20 cellular contexts compared by ENCODE assay signal in the genomic region with DNA sequence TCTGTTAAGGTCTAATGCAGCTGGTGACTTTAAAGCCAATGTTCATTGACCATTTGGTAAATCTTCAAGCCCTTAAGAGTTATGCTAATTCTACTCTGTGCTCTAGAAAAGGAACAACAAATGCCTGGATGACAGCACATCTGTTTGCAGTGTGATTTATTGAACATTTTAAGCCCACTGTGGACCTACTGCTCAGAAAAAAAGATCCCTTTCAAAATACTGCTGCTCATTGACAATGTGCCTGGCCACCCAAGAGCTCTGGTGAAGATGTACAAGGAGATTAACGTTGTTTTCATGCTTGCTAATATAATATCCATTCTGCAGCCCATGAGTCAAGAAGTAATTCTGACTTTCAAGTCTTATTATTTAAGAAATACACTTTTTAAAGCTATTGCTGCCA.
DNase-seq lines count a peak whose midpoint lies in the region; ATAC-seq and TF ChIP-seq lines count a peak whose summit lies in the region.
"Had no signal": no experiment of that assay in that cellular context is flagged by ENCODE, and none has a peak within 500 bp of the region (broad histone marks: within the 10 kb centered on the region; RNA-seq: fewer than 3 reads in every experiment).

No MANE protein-coding gene starts in this region.

- H3K27me3 Mint-ChIP-seq in HFFc6 (ENCODE audit: insufficient read depth) (no peaks in the 10 kb centered on the region; the same call in 1 of the 2 replicates), nephron progenitor cell (ENCODE audit: low read depth, poor library complexity) (no peaks in the 10 kb centered on the region)
- H3K27me3 Mint-ChIP-seq: CD4-positive, alpha-beta T cell; T-cell had no signal

- H3K36me3 Mint-ChIP-seq in HFFc6 (ENCODE audit: low read depth) (no peaks in the 10 kb centered on the region), nephron progenitor cell (ENCODE audit: low read depth) (peaks cover 10% of the 10 kb centered on the region)

- H3K27ac Mint-ChIP-seq in HFFc6 (peak overlapping the region; percentile 66; the same call in 1 of the 2 replicates), nephron progenitor cell (peak overlapping the region; percentile 50)
- H3K27ac Mint-ChIP-seq: CD4-positive, alpha-beta T cell; T-cell had no signal

- TF ChIP-seq CTCF in DND-41 (IDR thresholded peaks at IDR 0.05; ENCODE audit: borderline replicate concordance, extremely low read depth, low read length, poor library complexity, severe bottlenecking), result no peak
- TF ChIP-seq CTCF in HFFc6 (IDR thresholded peaks at IDR 0.05), result no peak
- TF ChIP-seq CTCF in nephron progenitor cell (IDR thresholded peaks at IDR 0.05), result no peak
- no peak for TF ChIP-seq CTCF in tibial artery (IDR thresholded peaks at IDR 0.05)

- H3K9ac ChIP-seq in DND-41 (ENCODE audit: low read depth, low read length), result no peak overlapping the region
- H3K9ac ChIP-seq: BLaER1 treated with 17β-estradiol and CSF1 and Interleukin-3, amounts not matched to agents 10 nM and 100 nM had no signal

- no peak overlapping the region; the same call in 1 of the 2 replicates for H3K4me2 ChIP-seq in DND-41 (ENCODE audit: insufficient read depth, low read length)

- DNase-seq in DND-41 (no peak), HFFc6 (no peak), SJCRH30 (peak; percentile 57 to 84), nephron progenitor cell (no peak), occipital lobe (lab: John Stamatoyannopoulos, UW) (no peak), H4 (ENCODE audit: low spot score) (no peak), tibial artery (no peak)
- DNase-seq in effector CD8-positive, alpha-beta T cell (lab: John Stamatoyannopoulos, UW), result no peak
- DNase-seq: CD4-positive, alpha-beta T cell; GOT3; NCI-H1048; NCI-H1417; NCI-H1694; NCI-H2029 treated with DMSO at 0.1 percent for 48 hours; NCI-H2227 treated with DMSO at 0.1 percent for 48 hours; SIG-M5; T-cell had no signal

- peak; percentile 20; the same call in 1 of the 3 replicates for ATAC-seq in DND-41 (ENCODE audit: insufficient read depth, low read depth)
- ATAC-seq: HepG2, T-cell had no signal

- intact Hi-C loops in tibial artery (cut with DNase I; ENCODE audit: low total_unique reads), result no loop called here

- no peaks in the 10 kb centered on the region for H3K9me3 ChIP-seq in DND-41 (ENCODE audit: insufficient read depth, low read length, severe bottlenecking)
- no peaks in the 10 kb centered on the region for H3K9me3 ChIP-seq in SJCRH30 (replicated peaks)
- H3K9me3 ChIP-seq in tibial artery, result no peaks in the 10 kb centered on the region
- H3K9me3 ChIP-seq: BLaER1 treated with 17β-estradiol and CSF1 and Interleukin-3, amounts not matched to agents 10 nM and 100 nM had no signal

- H3K4me3 ChIP-seq in DND-41 (ENCODE audit: low read depth in 1 of 2, low read length in 2 of 2), result no peak overlapping the region
- H3K4me3 ChIP-seq in SJCRH30, result peak overlapping the region; percentile 8; the same call in 1 of the 2 replicates
- no peak overlapping the region for H3K4me3 ChIP-seq in tibial artery
- H3K4me3 ChIP-seq: BLaER1 treated with 17β-estradiol and CSF1 and Interleukin-3, amounts not matched to agents 10 nM and 100 nM; GM12878 had no signal

- no peak overlapping the region for H2AFZ ChIP-seq in DND-41 (ENCODE audit: low read depth, low read length)

- H3K36me3 ChIP-seq in DND-41 (ENCODE audit: insufficient read depth, low read length) (no peaks in the 10 kb centered on the region), SJCRH30 (no peaks in the 10 kb centered on the region), tibial artery (no peaks in the 10 kb centered on the region)
- H3K36me3 ChIP-seq: BLaER1 treated with 17β-estradiol and CSF1 and Interleukin-3, amounts not matched to agents 10 nM and 100 nM had no signal

- peaks cover 27% of the 10 kb centered on the region for H3K4me1 ChIP-seq in DND-41 (ENCODE audit: insufficient read depth, low read length)
- peaks cover 36% of the 10 kb centered on the region for H3K4me1 ChIP-seq in SJCRH30
- peaks cover 0 to 43% (median 16%) of the 10 kb centered on the region in 4 donors for H3K4me1 ChIP-seq in tibial artery

- peaks cover 53% of the 10 kb centered on the region for H3K4me1 Mint-ChIP-seq in HFFc6 (ENCODE audit: low read depth)
- H3K4me1 Mint-ChIP-seq in nephron progenitor cell, result peaks cover 5% of the 10 kb centered on the region

- no peaks in the 10 kb centered on the region for H3K27me3 ChIP-seq in DND-41 (ENCODE audit: insufficient read depth, low read length, poor library complexity)
- no peaks in the 10 kb centered on the region for H3K27me3 ChIP-seq in SJCRH30
- H3K27me3 ChIP-seq in tibial artery, result no peaks in the 10 kb centered on the region
- H3K27me3 ChIP-seq: BLaER1 treated with 17β-estradiol and CSF1 and Interleukin-3, amounts not matched to agents 10 nM and 100 nM had no signal

- H3K27ac ChIP-seq in DND-41 (ENCODE audit: low read length), result no peak overlapping the region
- H3K27ac ChIP-seq in SJCRH30, result peak overlapping the region; percentile 49
- no peak overlapping the region for H3K27ac ChIP-seq in tibial artery

- no peaks in the 10 kb centered on the region for H3K9me3 Mint-ChIP-seq in HFFc6
- no peaks in the 10 kb centered on the region for H3K9me3 Mint-ChIP-seq in nephron progenitor cell
- H3K9me3 Mint-ChIP-seq: CD4-positive, alpha-beta T cell; T-cell had no signal

- H4K20me1 ChIP-seq in DND-41 (ENCODE audit: insufficient read depth, low read length), result peaks cover 3% of the 10 kb centered on the region; the same call in 1 of the 2 replicates

- peak overlapping the region; percentile 71; the same call in 1 of the 2 replicates for H3K4me3 Mint-ChIP-seq in HFFc6
- H3K4me3 Mint-ChIP-seq in nephron progenitor cell, result no peak overlapping the region
- H3K4me3 Mint-ChIP-seq: CD4-positive, alpha-beta T cell; T-cell had no signal

- peaks cover 27% of the 10 kb centered on the region for H3K79me2 ChIP-seq in DND-41 (ENCODE audit: insufficient read depth, low read length)

Comparison
In these comparisons a context has a peak if more than half of its experiments do, and no peak if none do; other contexts are left out.
1. DNase-seq: peak in SJCRH30 (2 of 2); none in DND-41 (single experiment), HFFc6 (single experiment), nephron progenitor cell (single experiment), effector CD8-positive, alpha-beta T cell (single experiment), occipital lobe (single experiment), H4 (single experiment) and tibial artery (0 of 2).